In the genomic region with DNA sequence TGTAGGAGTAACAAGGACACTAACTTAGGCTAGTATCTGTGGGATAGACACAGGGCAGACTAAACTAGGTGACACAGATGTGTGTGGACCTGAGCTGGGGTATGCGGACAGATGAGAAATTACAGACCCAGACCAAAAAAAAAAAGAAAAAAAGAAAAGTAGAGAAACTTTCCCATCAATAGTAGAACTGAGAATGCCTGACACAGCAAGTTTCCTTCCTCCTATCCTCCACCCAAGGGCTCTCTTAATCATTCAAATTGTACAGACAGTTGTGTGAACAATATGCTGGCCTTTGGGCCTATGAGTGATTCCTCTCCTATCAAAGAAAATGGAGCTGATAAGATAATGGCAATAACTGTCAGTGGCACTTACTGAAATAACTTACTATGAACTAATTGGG, we compare ENCODE assay signal across 27 cellular contexts.
"Had no signal": no experiment of that assay in that cellular context is flagged by ENCODE, and none has a peak within 500 bp of the region (broad histone marks: within the 10 kb centered on the region; RNA-seq: fewer than 3 reads in every experiment).

No MANE protein-coding gene starts in this region.

- H3K4me3 Mint-ChIP-seq: immature natural killer cell, memory B cell, mesothelial cell of epicardium, natural killer cell, neural progenitor cell, type B pancreatic cell had no signal

- ATAC-seq: gastroesophageal sphincter; left lung; lower lobe of right lung; natural killer cell; stimulated activated naive CD8-positive, alpha-beta T cell treated with anti-CD3 and anti-CD28 coated beads, Interleukin-15, Interleukin-2, amounts not matched to agents 100 U/mL and 50 U/mL, for 24 hours had no signal

- H3K9me3 ChIP-seq: esophagus squamous epithelium, gastroesophageal sphincter, lower lobe of right lung, ovary, right atrium auricular region, suprapubic skin, thyroid gland had no signal

- H3K27ac Mint-ChIP-seq: immature natural killer cell, memory B cell, mesothelial cell of epicardium, natural killer cell, neural progenitor cell, type B pancreatic cell had no signal

- H3K4me1 ChIP-seq: esophagus squamous epithelium, gastroesophageal sphincter, left lung, lower lobe of right lung, neural progenitor cell, right atrium auricular region, suprapubic skin, thyroid gland had no signal

- H3K36me3 Mint-ChIP-seq: immature natural killer cell, memory B cell, mesothelial cell of epicardium, natural killer cell, neural progenitor cell had no signal

- H3K9me3 Mint-ChIP-seq: memory B cell, natural killer cell, type B pancreatic cell had no signal

- H3K9ac ChIP-seq: neural progenitor cell had no signal

- DNase-seq: dorsolateral prefrontal cortex; effector CD8-positive, alpha-beta T cell; esophagus squamous epithelium; foreskin fibroblast; glutamatergic neuron; immature natural killer cell; left lung; lower lobe of right lung; natural killer cell; nucleus accumbens; ovary; stimulated activated CD4-positive, alpha-beta T cell treated with anti-CD3 and anti-CD28 coated beads, Interleukin-2, amount 100 ng/mL, for 48 hours; stimulated activated naive CD8-positive, alpha-beta T cell treated with anti-CD3 and anti-CD28 coated beads, Interleukin-15, Interleukin-2, amounts not matched to agents 100 U/mL and 50 U/mL, for 24 hours; thyroid gland had no signal

- H3K4me1 Mint-ChIP-seq: immature natural killer cell, mesothelial cell of epicardium, natural killer cell, neural progenitor cell had no signal

- H3K27me3 Mint-ChIP-seq: memory B cell had no signal

- FAIRE-seq: endometrium, keratinocyte, urothelium cell line had no signal

- H3K27me3 ChIP-seq: esophagus squamous epithelium, gastroesophageal sphincter, left lung, neural progenitor cell, ovary, right atrium auricular region, suprapubic skin, thyroid gland had no signal

- H2AFZ ChIP-seq: neural progenitor cell had no signal

- H3K4me2 ChIP-seq: neural progenitor cell, smooth muscle cell had no signal

- H3K36me3 ChIP-seq: esophagus squamous epithelium, gastroesophageal sphincter, left lung, lower lobe of right lung, neural progenitor cell, ovary, right atrium auricular region, suprapubic skin, thyroid gland had no signal

- H3K4me3 ChIP-seq: coronary artery, dorsolateral prefrontal cortex, esophagus squamous epithelium, gastroesophageal sphincter, left lung, lower lobe of right lung, neural progenitor cell, ovary, right atrium auricular region, smooth muscle cell, suprapubic skin, thyroid gland had no signal

- H3K27ac ChIP-seq: coronary artery, dorsolateral prefrontal cortex, epithelial cell of prostate, esophagus squamous epithelium, gastroesophageal sphincter, left lung, lower lobe of right lung, neural progenitor cell, ovary, right atrium auricular region, suprapubic skin, thyroid gland had no signal
